ENCODE assay signal across 27 cellular contexts in the genomic region with DNA sequence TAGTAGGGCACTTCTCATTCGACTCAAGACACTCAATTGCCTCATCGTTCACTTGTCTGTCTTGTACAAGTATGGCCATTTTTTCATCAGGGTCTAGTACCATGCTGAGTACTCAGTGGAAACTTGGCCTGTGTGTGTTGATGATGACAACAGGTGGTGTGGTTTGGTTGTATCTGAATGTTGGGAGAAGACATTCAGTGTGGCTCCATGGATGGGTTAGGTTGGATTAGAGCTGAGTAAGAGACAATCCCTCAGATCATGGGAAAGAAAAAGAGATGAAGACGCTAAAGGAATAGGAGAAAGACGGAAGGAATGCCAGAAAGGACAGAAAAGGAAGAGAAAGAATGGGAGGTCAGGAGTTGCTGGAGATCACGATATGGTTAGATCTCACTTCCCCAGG.
"Had no signal": no experiment of that assay in that cellular context is flagged by ENCODE, and none has a peak within 500 bp of the region (broad histone marks: within the 10 kb centered on the region; RNA-seq: fewer than 3 reads in every experiment).

No MANE protein-coding gene starts in this region.

- H3K36me3 Mint-ChIP-seq: mesothelial cell of epicardium; naive B cell; stimulated activated memory B cell treated with anti-CD40 and anti-IgM and Interleukin-4, amounts not matched to agents 10 μg/mL and 1 μg/mL and 100 μg/mL, for 72 hours; type B pancreatic cell had no signal

- H3K36me3 ChIP-seq: neural progenitor cell, neutrophil, ovary had no signal

- H3K9me3 ChIP-seq: left ventricle myocardium inferior, neutrophil, ovary, right atrium auricular region, right lobe of liver, tibial nerve, vagina had no signal

- H3K9me3 Mint-ChIP-seq: mesothelial cell of epicardium; naive B cell; natural killer cell; nephron progenitor cell; neural progenitor cell; stimulated activated memory B cell treated with anti-CD40 and anti-IgM and Interleukin-4, amounts not matched to agents 10 μg/mL and 1 μg/mL and 100 μg/mL, for 72 hours; stimulated activated naive CD8-positive, alpha-beta T cell treated with anti-CD3 and anti-CD28 coated beads, Interleukin-15, amount 100 ng/mL, for 72 hours; type B pancreatic cell had no signal

- H3K4me2 ChIP-seq: neural progenitor cell, smooth muscle cell had no signal

- H3K27me3 ChIP-seq: neural progenitor cell, ovary, right atrium auricular region, right lobe of liver, tibial nerve, vagina had no signal

- H3K27ac Mint-ChIP-seq: mesothelial cell of epicardium; nephron progenitor cell; neural progenitor cell; progenitor cell of endocrine pancreas; stimulated activated memory B cell treated with anti-CD40 and anti-IgM and Interleukin-4, amounts not matched to agents 10 μg/mL and 1 μg/mL and 100 μg/mL, for 72 hours; type B pancreatic cell had no signal

- H3K27ac ChIP-seq: left ventricle myocardium inferior, neural progenitor cell, neutrophil, ovary, right atrium auricular region, right lobe of liver, tibial nerve, vagina had no signal

- H3K4me3 Mint-ChIP-seq: mesothelial cell of epicardium; naive B cell; natural killer cell; nephron progenitor cell; neural progenitor cell; stimulated activated memory B cell treated with anti-CD40 and anti-IgM and Interleukin-4, amounts not matched to agents 10 μg/mL and 1 μg/mL and 100 μg/mL, for 72 hours; stimulated activated naive CD8-positive, alpha-beta T cell treated with anti-CD3 and anti-CD28 coated beads, Interleukin-15, amount 100 ng/mL, for 72 hours; type B pancreatic cell had no signal

- DNase-seq: islet precursor cell; left ventricle myocardium inferior; mesendoderm; naive B cell; natural killer cell; nephron progenitor cell; occipital lobe; ovary; right lobe of liver; stimulated activated CD4-positive, alpha-beta T cell treated with anti-CD3 and anti-CD28 coated beads, Interleukin-1b, Interleukin-23, amount 100 ng/mL, for 48 hours; stimulated activated CD4-positive, alpha-beta T cell treated with anti-CD3 and anti-CD28 coated beads, Interleukin-2, amount 100 ng/mL, for 48 hours; stimulated activated CD4-positive, alpha-beta T cell treated with anti-CD3 and anti-CD28 coated beads, Interleukin-4, amount 100 ng/mL, for 4 hours; stimulated activated CD8-positive, alpha-beta memory T cell treated with anti-CD3 and anti-CD28 coated beads, Interleukin-4, amount 100 ng/mL, for 48 hours; stimulated activated naive CD4-positive, alpha-beta T cell treated with Interleukin-2 at 50 U/mL for 16 hours; stimulated activated naive CD8-positive, alpha-beta T cell treated with anti-CD3 and anti-CD28 coated beads, Interleukin-15, amount 100 ng/mL, for 72 hours; substantia nigra had no signal

- H3K4me3 ChIP-seq: left ventricle myocardium inferior, lung, neural progenitor cell, ovary, right atrium auricular region, right lobe of liver, smooth muscle cell, tibial nerve, vagina had no signal

- H3K4me1 Mint-ChIP-seq: naive B cell; stimulated activated memory B cell treated with anti-CD40 and anti-IgM and Interleukin-4, amounts not matched to agents 10 μg/mL and 1 μg/mL and 100 μg/mL, for 72 hours; stimulated activated naive CD8-positive, alpha-beta T cell treated with anti-CD3 and anti-CD28 coated beads, Interleukin-15, amount 100 ng/mL, for 72 hours had no signal

- ATAC-seq: natural killer cell; right lobe of liver; stimulated activated memory B cell treated with anti-CD40 and anti-IgM and Interleukin-4, amounts not matched to agents 10 μg/mL and 1 μg/mL and 100 μg/mL, for 72 hours; stimulated activated naive CD8-positive, alpha-beta T cell treated with anti-CD3 and anti-CD28 coated beads, Interleukin-15, amount 100 ng/mL, for 72 hours had no signal

- H2AFZ ChIP-seq: neural progenitor cell had no signal
